9 cellular contexts compared by ENCODE assay signal in genomic region chr14:64970776-64971451, GRCh38. TPM values are rescaled to one million over a fixed set of nuclear protein-coding genes. Genes with fewer than 3 reads are reported as not detected.
DNase-seq lines count a peak whose midpoint lies in the region; ATAC-seq, FAIRE-seq and TF ChIP-seq lines count a peak whose summit lies in the region.
"Had no signal": no experiment of that assay in that cellular context is flagged by ENCODE, and none has a peak within 500 bp of the region (broad histone marks: within the 10 kb centered on the region; RNA-seq: fewer than 3 reads in every experiment).

No MANE protein-coding gene starts in this region.

- peaks cover 21% of the 10 kb centered on the region for H3K4me1 ChIP-seq in iPS-18a (ENCODE audit: control insufficient read depth, low read depth, low read length)

- H3K4me3 Mint-ChIP-seq in WTC11: peak overlapping the region; percentile 73
- H3K4me3 Mint-ChIP-seq in stimulated activated effector memory CD8-positive, alpha-beta T cell treated with anti-CD3 and anti-CD28 coated beads, Interleukin-12 subunit alpha, Interleukin-12 subunit beta, amount 100 ng/mL, for 72 hours: peak overlapping the region; percentile 56

- H3K4me3 ChIP-seq in iPS-18a (ENCODE audit: low read length): peak overlapping the region; percentile 66

- peaks cover 25% of the 10 kb centered on the region for H3K27me3 ChIP-seq in iPS-18a (ENCODE audit: control insufficient read depth, insufficient read depth, low read length)

- H3K9me3 Mint-ChIP-seq in WTC11: no peaks in the 10 kb centered on the region
- H3K9me3 Mint-ChIP-seq in stimulated activated effector memory CD8-positive, alpha-beta T cell treated with anti-CD3 and anti-CD28 coated beads, Interleukin-12 subunit alpha, Interleukin-12 subunit beta, amount 100 ng/mL, for 72 hours: no peaks in the 10 kb centered on the region

- DNase-seq in NCI-H748 (lab: John Stamatoyannopoulos, UW; ENCODE audit: unreplicated experiment) (peak; percentile 9), NCI-H748 treated with DMSO at 0.1 percent for 48 hours (lab: John Stamatoyannopoulos, UW) (no peak), WTC11 (ENCODE audit: low spot score) (no peak), frontal cortex (ENCODE audit: low spot score in 2 of 2) (no peak), anterior cingulate cortex (lab: John Stamatoyannopoulos, UW) (no peak), SKM-1 treated with dmso at 0.1 percent for 144 hours (lab: John Stamatoyannopoulos, UW; ENCODE audit: unreplicated experiment) (no peak)
- no peak for DNase-seq in stimulated activated effector memory CD8-positive, alpha-beta T cell treated with anti-CD3 and anti-CD28 coated beads, Interleukin-12 subunit alpha, Interleukin-12 subunit beta, amount 100 ng/mL, for 72 hours (ENCODE audit: low spot score in 2 of 2)
- DNase-seq: COR-L47 had no signal

- POLR2A ChIA-PET in WTC11 (lab: Charles Lee): no interaction called here

- no peak for TF ChIP-seq CTCF in WTC11 (IDR thresholded peaks at IDR 0.05)

- no peak overlapping the region for H3K27ac Mint-ChIP-seq in WTC11
- H3K27ac Mint-ChIP-seq in stimulated activated effector memory CD8-positive, alpha-beta T cell treated with anti-CD3 and anti-CD28 coated beads, Interleukin-12 subunit alpha, Interleukin-12 subunit beta, amount 100 ng/mL, for 72 hours: no peak overlapping the region

- H3K27ac ChIP-seq in iPS-18a (ENCODE audit: low read length): no peak overlapping the region

- peak; percentile 1; the same call in 1 of the 2 replicates for ATAC-seq in WTC11
- no peak for ATAC-seq in stimulated activated effector memory CD8-positive, alpha-beta T cell treated with anti-CD3 and anti-CD28 coated beads, Interleukin-12 subunit alpha, Interleukin-12 subunit beta, amount 100 ng/mL, for 72 hours

- peaks cover 15% of the 10 kb centered on the region for H3K36me3 Mint-ChIP-seq in WTC11
- H3K36me3 Mint-ChIP-seq in stimulated activated effector memory CD8-positive, alpha-beta T cell treated with anti-CD3 and anti-CD28 coated beads, Interleukin-12 subunit alpha, Interleukin-12 subunit beta, amount 100 ng/mL, for 72 hours: peaks cover 4% of the 10 kb centered on the region

- CTCF ChIA-PET in WTC11 (lab: Charles Lee): interaction anchor here (0.7 to 4.2 kb wide), 7 partner anchors 10 to 79 kb away, joined by 3 to 26 read pairs (median 7); partner anchors contain the start of gene FNTB

- H3K9me3 ChIP-seq in iPS-18a (ENCODE audit: control insufficient read depth, low read depth, low read length): no peaks in the 10 kb centered on the region

- H3K9ac ChIP-seq in iPS-18a (ENCODE audit: low read length): peak overlapping the region; percentile 12

- no peaks in the 10 kb centered on the region; the same call in 1 of the 2 replicates for H3K27me3 Mint-ChIP-seq in WTC11 (ENCODE audit: low read depth)

- FAIRE-seq in frontal cortex (lab: Jason Lieb, UNC): no peak

- peaks cover 68% of the 10 kb centered on the region for H3K4me1 Mint-ChIP-seq in WTC11
- H3K4me1 Mint-ChIP-seq in stimulated activated effector memory CD8-positive, alpha-beta T cell treated with anti-CD3 and anti-CD28 coated beads, Interleukin-12 subunit alpha, Interleukin-12 subunit beta, amount 100 ng/mL, for 72 hours: no peaks in the 10 kb centered on the region

- H3K36me3 ChIP-seq in iPS-18a (ENCODE audit: control insufficient read depth, low read depth, low read length): no peaks in the 10 kb centered on the region

TF ChIP-seq in WTC11, 78 proteins besides CTCF, POLR2A, EP300 and RAD21:
- no peak for TF ChIP-seq TCF7 (CRISPR knock-in tag; IDR thresholded peaks at IDR 0.05; ENCODE audit: low read depth)
- TF ChIP-seq ELF4 (CRISPR knock-in tag; IDR thresholded peaks at IDR 0.05; ENCODE audit: low read depth): no peak
TF ChIP-seq in WTC11: peak in this region for 0.

RNA-seq across cellular contexts. Expression of gene RAB15, which starts 1.2 kb away (rescaled TPM):
- total RNA-seq in WTC11 (2021) (38.4 to 49.1 TPM (median 38.6 TPM) in 3 replicates), frontal cortex (24.1 TPM)

RNA-seq across cellular contexts. Expression of gene FNTB, which starts 15.8 kb away (rescaled TPM):
- total RNA-seq in WTC11 (2021) (14.2 to 18.2 TPM (median 17.3 TPM) in 3 replicates), frontal cortex (5.3 TPM)

RNA-seq across cellular contexts. Expression of gene GPX2, which starts 28.4 kb away (rescaled TPM):
- total RNA-seq in WTC11 (2021): 0.80 to 1.5 TPM (median 1.0 TPM) in 3 replicates
- total RNA-seq in frontal cortex: not detected

RNA-seq across cellular contexts. Expression of gene CHURC1, which starts 56.7 kb away (rescaled TPM):
- 47.3 to 52.4 TPM (median 49.1 TPM) in 3 replicates for total RNA-seq in WTC11 (2021)
- 32.2 TPM for total RNA-seq in frontal cortex
